In the genomic region with DNA sequence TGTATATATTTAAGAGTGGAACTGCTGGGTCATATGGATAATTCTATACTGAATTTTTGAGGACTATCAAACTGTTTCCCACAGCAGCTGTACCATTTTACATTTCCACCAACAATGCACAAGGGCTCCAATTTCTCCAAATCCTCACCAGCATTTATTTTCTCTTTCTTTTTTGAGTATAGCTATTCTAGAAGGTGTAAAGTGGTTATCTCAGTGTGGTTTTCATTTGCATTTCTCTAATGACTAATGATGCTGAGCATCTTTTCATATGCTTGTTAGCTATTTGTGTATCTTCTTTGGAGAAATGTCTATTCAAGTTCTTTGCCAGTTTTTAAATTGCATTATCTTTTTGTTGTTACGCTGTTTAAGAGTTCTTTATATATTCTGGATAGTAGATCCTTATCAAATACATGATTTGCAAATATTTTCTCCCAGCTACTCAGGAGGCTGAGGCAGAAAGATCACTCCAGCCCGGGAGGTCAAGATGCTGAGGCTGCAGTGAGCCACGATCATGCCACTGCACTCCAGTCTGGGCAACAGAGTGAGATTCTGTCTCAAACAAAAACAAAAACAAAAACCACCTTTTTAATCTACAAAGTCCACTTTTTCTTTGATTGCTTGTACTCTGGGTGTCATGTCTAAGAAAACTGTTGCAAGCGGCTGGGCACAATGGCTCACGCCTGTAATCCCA, we compare ENCODE assay signal across 13 cellular contexts. TPM values are rescaled to one million over a fixed set of nuclear protein-coding genes. Genes with fewer than 3 reads are reported as not detected.
DNase-seq lines count a peak whose midpoint lies in the region; ATAC-seq and TF ChIP-seq lines count a peak whose summit lies in the region.
"Had no signal": no experiment of that assay in that cellular context is flagged by ENCODE, and none has a peak within 500 bp of the region (broad histone marks: within the 10 kb centered on the region; RNA-seq: fewer than 3 reads in every experiment).

No MANE protein-coding gene starts in this region.

- H3K4me3 Mint-ChIP-seq in activated CD4-positive, alpha-beta T cell treated with anti-CD3 and anti-CD28 coated beads, Interleukin-2, amount 10 ng/mL, durations not matched to agents 7 days and 5 days: no peak overlapping the region
- no peak overlapping the region for H3K4me3 Mint-ChIP-seq in naive thymus-derived CD8-positive, alpha-beta T cell
- H3K4me3 Mint-ChIP-seq: type B pancreatic cell had no signal

- no peaks in the 10 kb centered on the region for H3K27me3 Mint-ChIP-seq in activated CD4-positive, alpha-beta T cell treated with anti-CD3 and anti-CD28 coated beads, Interleukin-2, amount 10 ng/mL, durations not matched to agents 7 days and 5 days
- H3K27me3 Mint-ChIP-seq in naive thymus-derived CD8-positive, alpha-beta T cell: no peaks in the 10 kb centered on the region
- H3K27me3 Mint-ChIP-seq: progenitor cell of endocrine pancreas, type B pancreatic cell had no signal

- peaks cover 56% of the 10 kb centered on the region for H3K4me1 Mint-ChIP-seq in activated CD4-positive, alpha-beta T cell treated with anti-CD3 and anti-CD28 coated beads, Interleukin-2, amount 10 ng/mL, durations not matched to agents 7 days and 5 days
- H3K4me1 Mint-ChIP-seq in naive thymus-derived CD8-positive, alpha-beta T cell: peaks cover 18 to 49% (median 36%) of the 10 kb centered on the region in 4 donors

- ATAC-seq in GM21825 (IDR thresholded peaks at IDR 0.05; ENCODE audit: unreplicated experiment) (peak; percentile 74), HG03354 (IDR thresholded peaks at IDR 0.05; ENCODE audit: poor library complexity, severe bottlenecking, unreplicated experiment) (peak; percentile 90)
- no peak for ATAC-seq in naive thymus-derived CD8-positive, alpha-beta T cell
- ATAC-seq: A549, foreskin keratinocyte had no signal

- no peaks in the 10 kb centered on the region for H3K9me3 Mint-ChIP-seq in activated CD4-positive, alpha-beta T cell treated with anti-CD3 and anti-CD28 coated beads, Interleukin-2, amount 10 ng/mL, durations not matched to agents 7 days and 5 days
- H3K9me3 Mint-ChIP-seq in naive thymus-derived CD8-positive, alpha-beta T cell: no peaks in the 10 kb centered on the region
- H3K9me3 Mint-ChIP-seq: type B pancreatic cell had no signal

- CTCF ChIA-PET in activated CD4-positive, alpha-beta T cell treated with anti-CD3 and anti-CD28 coated beads, Interleukin-2, amount 10 ng/mL, durations not matched to agents 7 days and 5 days (lab: Charles Lee): interaction anchor here (1.1 to 1.5 kb wide), 4 partner anchors 9 to 18 kb away, joined by 3 read pairs; no protein-coding TSS in a partner anchor

- H3K4me3 ChIP-seq in coronary artery: no peak overlapping the region
- H3K4me3 ChIP-seq: A549 had no signal

- no peak for DNase-seq in activated CD4-positive, alpha-beta T cell treated with anti-CD3 and anti-CD28 coated beads, Interleukin-2, amount 10 ng/mL, durations not matched to agents 7 days and 5 days
- no peak for DNase-seq in activated CD4-positive, alpha-beta T cell treated with anti-CD3 and anti-CD28 coated beads, Interleukin-2, amount 50 U/mL, for 48 hours
- no peak for DNase-seq in naive thymus-derived CD8-positive, alpha-beta T cell
- no peak for DNase-seq in activated gamma-delta T cell (lab: John Stamatoyannopoulos, UW)
- DNase-seq in coronary artery (ENCODE audit: low spot score): no peak
- DNase-seq in NCI-H1436 (lab: John Stamatoyannopoulos, UW): no peak
- DNase-seq: foreskin keratinocyte, T-helper 9 cell had no signal

- H3K27ac ChIP-seq in coronary artery: no peak overlapping the region
- H3K27ac ChIP-seq: A549, foreskin keratinocyte had no signal

- TF ChIP-seq CTCF in coronary artery (IDR thresholded peaks at IDR 0.05): no peak

- peaks cover 63% of the 10 kb centered on the region for H3K36me3 Mint-ChIP-seq in activated CD4-positive, alpha-beta T cell treated with anti-CD3 and anti-CD28 coated beads, Interleukin-2, amount 10 ng/mL, durations not matched to agents 7 days and 5 days (ENCODE audit: low read depth)
- H3K36me3 Mint-ChIP-seq in naive thymus-derived CD8-positive, alpha-beta T cell: peaks cover 4 to 74% (median 28%) of the 10 kb centered on the region in 3 donors

- POLR2A ChIA-PET in activated CD4-positive, alpha-beta T cell treated with anti-CD3 and anti-CD28 coated beads, Interleukin-2, amount 10 ng/mL, durations not matched to agents 7 days and 5 days (lab: Charles Lee): interaction anchor here (0.6 to 1.7 kb wide), 2 partner anchors 18 to 31 kb away, joined by 4 to 8 read pairs; no protein-coding TSS in a partner anchor
- POLR2A ChIA-PET in naive thymus-derived CD8-positive, alpha-beta T cell (lab: Charles Lee): no interaction called here

- peak overlapping the region; percentile 58 for H3K27ac Mint-ChIP-seq in activated CD4-positive, alpha-beta T cell treated with anti-CD3 and anti-CD28 coated beads, Interleukin-2, amount 10 ng/mL, durations not matched to agents 7 days and 5 days
- H3K27ac Mint-ChIP-seq in naive thymus-derived CD8-positive, alpha-beta T cell: peak overlapping the region in 8 of 10 donors; percentile 3 to 88 (median 30)
- H3K27ac Mint-ChIP-seq: progenitor cell of endocrine pancreas, type B pancreatic cell had no signal

RNA-seq across cellular contexts. Expression of a gene that starts 32.8 kb away (rescaled TPM):
- total RNA-seq in activated CD4-positive, alpha-beta T cell treated with anti-CD3 and anti-CD28 coated beads, Interleukin-2, amount 10 ng/mL, durations not matched to agents 7 days and 5 days: 10 to 100 TPM; 35.3 to 46.9 TPM
- 10 to 100 TPM; 30.4 to 32.1 TPM for total RNA-seq in naive thymus-derived CD8-positive, alpha-beta T cell
- 1 to 10 TPM; 7.2 to 8.9 (median 8.8) TPM for polyA plus RNA-seq in naive thymus-derived CD8-positive, alpha-beta T cell

Comparison
In these comparisons a context has a peak if more than half of its experiments do, and no peak if none do; other contexts are left out.
1. ATAC-seq: peak in GM21825 (single experiment) and HG03354 (single experiment); none in naive thymus-derived CD8-positive, alpha-beta T cell (0 of 2).